In the genomic region with DNA sequence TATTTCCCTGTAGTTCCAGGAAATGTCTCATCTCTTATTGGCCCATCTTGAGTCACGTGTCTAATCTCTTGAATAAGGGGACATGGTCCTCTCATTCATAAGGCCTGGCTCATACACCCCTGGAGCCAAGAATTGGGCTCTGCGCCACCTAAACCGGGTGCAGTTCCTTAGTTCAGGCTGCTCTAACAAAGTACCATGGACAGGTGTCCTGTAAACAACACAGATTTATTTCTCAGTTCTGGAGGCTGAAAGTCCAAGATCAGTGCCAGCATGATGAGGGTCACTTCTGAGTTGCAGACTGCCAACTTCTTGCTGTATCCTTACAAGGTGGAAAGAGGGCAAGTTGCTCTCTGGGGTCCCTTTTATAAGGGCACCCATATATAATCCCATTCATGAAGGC, we compare ENCODE assay signal across 11 cellular contexts.
"Had no signal": no experiment of that assay in that cellular context is flagged by ENCODE, and none has a peak within 500 bp of the region (broad histone marks: within the 10 kb centered on the region; RNA-seq: fewer than 3 reads in every experiment).

No MANE protein-coding gene starts in this region.

- H2AFZ ChIP-seq: GM23248, GM23338 had no signal

- H3K9ac ChIP-seq: GM23248 had no signal

- FAIRE-seq: H1, H54 had no signal

- H3K4me3 ChIP-seq: GM23248, GM23338, HAP-1 had no signal

- H3K4me2 ChIP-seq: GM23338 had no signal

- H3K36me3 ChIP-seq: HAP-1 had no signal

- H3K9me3 ChIP-seq: HAP-1 had no signal

- ATAC-seq: GM23338, HCT116 had no signal

- DNase-seq: GM23248, GOT3, H7, H9, HCEC 1CT, HFFc6 had no signal

- H3K27ac ChIP-seq: GM23248 had no signal
